ENCODE assay signal across 20 cellular contexts in genomic region chr1:227321035-227321434, GRCh38. TPM values are rescaled to one million over a fixed set of nuclear protein-coding genes. Genes with fewer than 3 reads are reported as not detected.
DNase-seq lines count a peak whose midpoint lies in the region; ATAC-seq and TF ChIP-seq lines count a peak whose summit lies in the region.
"Had no signal": no experiment of that assay in that cellular context is flagged by ENCODE, and none has a peak within 500 bp of the region (broad histone marks: within the 10 kb centered on the region; RNA-seq: fewer than 3 reads in every experiment).

No MANE protein-coding gene starts in this region.

- H3K27ac ChIP-seq in body of pancreas (peak overlapping the region in 3 of 4 donors; percentile 33 to 96 (median 37)), RWPE1 (no peak overlapping the region)
- H3K27ac ChIP-seq: cardiac muscle cell, vagina had no signal

- TF ChIP-seq CTCF in Calu3 (IDR thresholded peaks at IDR 0.05; ENCODE audit: unreplicated experiment): no peak
- TF ChIP-seq CTCF in body of pancreas (IDR thresholded peaks at IDR 0.05): no peak
- no peak for TF ChIP-seq CTCF in RWPE1 (conservative IDR thresholded peaks at IDR 0.05; ENCODE audit: low read depth)

- DNase-seq in Calu3: no peak
- DNase-seq in body of pancreas: no peak
- no peak for DNase-seq in HT-29 (ENCODE audit: low spot score)
- no peak for DNase-seq in RWPE1 (ENCODE audit: low spot score)
- DNase-seq in NCI-H82 treated with DMSO at 0.1 percent for 48 hours (lab: John Stamatoyannopoulos, UW; ENCODE audit: unreplicated experiment): no peak
- DNase-seq: activated CD4-positive, alpha-beta T cell treated with anti-CD3 and anti-CD28 coated beads for 4 hours; activated naive CD8-positive, alpha-beta T cell treated with anti-CD3 and anti-CD28 coated beads for 36 hours; DND-41; effector memory CD8-positive, alpha-beta T cell; GOT3; mucosa of descending colon; NCI-H187; NCI-H510A treated with DMSO at 0.1 percent for 48 hours; PC-3 had no signal

- no peaks in the 10 kb centered on the region for H3K27me3 Mint-ChIP-seq in Calu3 (ENCODE audit: unreplicated experiment)

- peaks cover 62% of the 10 kb centered on the region for H3K4me1 Mint-ChIP-seq in Calu3 (ENCODE audit: low read depth, unreplicated experiment)

- peaks cover 34% of the 10 kb centered on the region for H3K36me3 Mint-ChIP-seq in Calu3 (ENCODE audit: insufficient read depth, unreplicated experiment)
- H3K36me3 Mint-ChIP-seq: activated naive CD8-positive, alpha-beta T cell treated with anti-CD3 and anti-CD28 coated beads for 36 hours; CD4-positive, CD25-positive, alpha-beta regulatory T cell had no signal

- POLR2A ChIA-PET in RWPE1 (lab: Yijun Ruan, JAX; ENCODE audit: low non-redundant PET): no interaction called here

- peak overlapping the region; percentile 75 for H3K27ac Mint-ChIP-seq in Calu3 (ENCODE audit: unreplicated experiment)
- H3K27ac Mint-ChIP-seq: activated naive CD8-positive, alpha-beta T cell treated with anti-CD3 and anti-CD28 coated beads for 36 hours; CD4-positive, CD25-positive, alpha-beta regulatory T cell; effector memory CD8-positive, alpha-beta T cell had no signal

- no peaks in the 10 kb centered on the region for H3K9me3 Mint-ChIP-seq in Calu3 (ENCODE audit: low read depth, unreplicated experiment)
- H3K9me3 Mint-ChIP-seq: activated naive CD8-positive, alpha-beta T cell treated with anti-CD3 and anti-CD28 coated beads for 36 hours; effector memory CD8-positive, alpha-beta T cell had no signal

- H3K4me1 ChIP-seq in body of pancreas: peaks cover 47% of the 10 kb centered on the region

- no peak for TF ChIP-seq POLR2A in body of pancreas (IDR thresholded peaks at IDR 0.05)

- 90 to 94% methylated on average over 2 of the region's 2 CpGs for whole genome bisulfite sequencing in body of pancreas, 2 donors

- CTCF ChIA-PET in Calu3 (lab: Charles Lee): interaction anchor here (0.5 to 1.4 kb wide), 6 partner anchors 8 to 54 kb away, joined by 3 to 6 read pairs (median 4); no protein-coding TSS in a partner anchor
- CTCF ChIA-PET in RWPE1 (lab: Yijun Ruan, JAX): no interaction called here

- no peaks in the 10 kb centered on the region for H3K9me3 ChIP-seq in body of pancreas
- H3K9me3 ChIP-seq: mucosa of descending colon, vagina had no signal

- H3K4me3 Mint-ChIP-seq in Calu3 (ENCODE audit: low read depth, unreplicated experiment): peak overlapping the region; percentile 91
- H3K4me3 Mint-ChIP-seq: activated naive CD8-positive, alpha-beta T cell treated with anti-CD3 and anti-CD28 coated beads for 36 hours; effector memory CD8-positive, alpha-beta T cell had no signal

- intact Hi-C loops in Calu3 (cut with micrococcal nuclease; ENCODE audit: unreplicated experiment) (no loop called here), body of pancreas (cut with DNase I) (no loop called here)

- H3K36me3 ChIP-seq in body of pancreas (replicated peaks in 1 of 2; ENCODE audit: insufficient read depth in 1 of 2, low read depth in 2 of 2): no peaks in the 10 kb centered on the region
- H3K36me3 ChIP-seq: cardiac muscle cell, vagina had no signal

- no TSS peak for BruUV-seq in Calu3 (replicated peaks; lab: Mats Ljungman, UMichigan)

- H3K4me3 ChIP-seq in body of pancreas: no peak overlapping the region
- H3K4me3 ChIP-seq: cardiac muscle cell, mucosa of descending colon, vagina had no signal

- ATAC-seq in GM19372 (IDR thresholded peaks at IDR 0.05; ENCODE audit: low read depth, unreplicated experiment): peak; percentile 43
- peak; percentile 43 for ATAC-seq in HG03139 (IDR thresholded peaks at IDR 0.05; ENCODE audit: unreplicated experiment)
- no peak for ATAC-seq in body of pancreas
- ATAC-seq in HG02571 (IDR thresholded peaks at IDR 0.05; ENCODE audit: unreplicated experiment): no peak
- ATAC-seq: effector memory CD8-positive, alpha-beta T cell; mucosa of descending colon; PC-3 had no signal

- no peaks in the 10 kb centered on the region for H3K27me3 ChIP-seq in body of pancreas
- H3K27me3 ChIP-seq: cardiac muscle cell, vagina had no signal

RNA-seq across cellular contexts. Expression of gene CDC42BPA, which starts 2.7 kb away (rescaled TPM):
- 48.6 and 49.5 TPM in 2 replicates for total RNA-seq in Calu3 (2022)
- total RNA-seq in body of pancreas: 10 to 100 TPM; 35.9 to 37.6 TPM
- total RNA-seq in HT-29 (2014; rRNA removed; shearing (Covaris generic)): 16.6 and 17.9 TPM in 2 replicates

Comparison
In these comparisons a context has a peak if more than half of its experiments do, and no peak if none do; other contexts are left out.
1. ATAC-seq: peak in GM19372 (single experiment) and HG03139 (single experiment); none in body of pancreas (single experiment) and HG02571 (single experiment).